ENCODE assay signal across 1 cellular context in genomic region chr2:236269876-236270275, GRCh38. TPM values are rescaled to one million over a fixed set of nuclear protein-coding genes. Genes with fewer than 3 reads are reported as not detected.
"Had no signal": no experiment of that assay in that cellular context is flagged by ENCODE, and none has a peak within 500 bp of the region (broad histone marks: within the 10 kb centered on the region; RNA-seq: fewer than 3 reads in every experiment).

No MANE protein-coding gene starts in this region.

RNA-seq across cellular contexts. Expression of gene ASB18, which starts 5.7 kb away (rescaled TPM):
- total RNA-seq: GM12878 had no signal
